In genomic region chr19:2235026-2235395, GRCh38 we compare ENCODE assay signal across 7 cellular contexts. TPM values are rescaled to one million over a fixed set of nuclear protein-coding genes. Genes with fewer than 3 reads are reported as not detected.
DNase-seq lines count a peak whose midpoint lies in the region; ATAC-seq and TF ChIP-seq lines count a peak whose summit lies in the region.

No MANE protein-coding gene starts in this region.

- no peak for TF ChIP-seq CTCF in HL-60 (IDR thresholded peaks at IDR 0.05; ENCODE audit: insufficient read depth, low read length)

- CTCF ChIA-PET in activated CD8-positive, alpha-beta T cell treated with anti-CD3 and anti-CD28 coated beads, Interleukin-2, amount 10 ng/mL, durations not matched to agents 7 days and 5 days (lab: Charles Lee) = interaction anchor here (1.0 to 1.8 kb wide), 6 partner anchors 38 to 241 kb away, joined by 3 to 15 read pairs (median 6); partner anchors contain the start of gene GADD45B

- H3K27me3 ChIP-seq in HL-60 (ENCODE audit: insufficient read depth, poor library complexity, severe bottlenecking) = no peaks in the 10 kb centered on the region

- H3K27ac ChIP-seq in HL-60 (replicated peaks) = peak overlapping the region; percentile 98

- peaks cover 54% of the 10 kb centered on the region for H3K36me3 Mint-ChIP-seq in activated CD8-positive, alpha-beta T cell treated with anti-CD3 and anti-CD28 coated beads, Interleukin-2, amount 10 ng/mL, durations not matched to agents 7 days and 5 days (ENCODE audit: low read depth)
- H3K36me3 Mint-ChIP-seq in stimulated activated memory B cell treated with anti-CD40 and anti-IgM and Interleukin-4, amounts not matched to agents 10 μg/mL and 1 μg/mL and 100 μg/mL, for 72 hours = peaks cover 41% of the 10 kb centered on the region

- H3K27me3 Mint-ChIP-seq in activated CD8-positive, alpha-beta T cell treated with anti-CD3 and anti-CD28 coated beads, Interleukin-2, amount 10 ng/mL, durations not matched to agents 7 days and 5 days (ENCODE audit: low read depth) = no peaks in the 10 kb centered on the region
- no peaks in the 10 kb centered on the region for H3K27me3 Mint-ChIP-seq in stimulated activated memory B cell treated with anti-CD40 and anti-IgM and Interleukin-4, amounts not matched to agents 10 μg/mL and 1 μg/mL and 100 μg/mL, for 72 hours

- H3K4me3 ChIP-seq in HL-60 (replicated peaks; ENCODE audit: insufficient read depth, low read length) = peak overlapping the region; percentile 78
- peak overlapping the region; percentile 91 for H3K4me3 ChIP-seq in iPS-18c (ENCODE audit: insufficient read depth, low read depth, low read length)

- H3K9me3 ChIP-seq in iPS-18c (ENCODE audit: control insufficient read depth, insufficient read depth, low read length) = no peaks in the 10 kb centered on the region

- peak overlapping the region; percentile 90 for H3K27ac Mint-ChIP-seq in activated CD8-positive, alpha-beta T cell treated with anti-CD3 and anti-CD28 coated beads, Interleukin-2, amount 10 ng/mL, durations not matched to agents 7 days and 5 days
- peak overlapping the region; percentile 91 for H3K27ac Mint-ChIP-seq in stimulated activated memory B cell treated with anti-CD40 and anti-IgM and Interleukin-4, amounts not matched to agents 10 μg/mL and 1 μg/mL and 100 μg/mL, for 72 hours

- no peak for ATAC-seq in activated CD8-positive, alpha-beta T cell treated with anti-CD3 and anti-CD28 coated beads, Interleukin-2, amount 10 ng/mL, durations not matched to agents 7 days and 5 days
- no peak for ATAC-seq in stimulated activated memory B cell treated with anti-CD40 and anti-IgM and Interleukin-4, amounts not matched to agents 10 μg/mL and 1 μg/mL and 100 μg/mL, for 72 hours

- no peaks in the 10 kb centered on the region for H3K9me3 Mint-ChIP-seq in activated CD8-positive, alpha-beta T cell treated with anti-CD3 and anti-CD28 coated beads, Interleukin-2, amount 10 ng/mL, durations not matched to agents 7 days and 5 days (ENCODE audit: insufficient read depth)
- no peaks in the 10 kb centered on the region for H3K9me3 Mint-ChIP-seq in stimulated activated memory B cell treated with anti-CD40 and anti-IgM and Interleukin-4, amounts not matched to agents 10 μg/mL and 1 μg/mL and 100 μg/mL, for 72 hours

- POLR2A ChIA-PET in activated CD8-positive, alpha-beta T cell treated with anti-CD3 and anti-CD28 coated beads, Interleukin-2, amount 10 ng/mL, durations not matched to agents 7 days and 5 days (lab: Charles Lee) = interaction anchor here (1.7 to 2.0 kb wide), 2 partner anchors 35 to 38 kb away, joined by 4 to 13 read pairs; no protein-coding TSS in a partner anchor

- peaks cover 48% of the 10 kb centered on the region for H3K4me1 Mint-ChIP-seq in activated CD8-positive, alpha-beta T cell treated with anti-CD3 and anti-CD28 coated beads, Interleukin-2, amount 10 ng/mL, durations not matched to agents 7 days and 5 days (ENCODE audit: low read depth)
- peaks cover 63% of the 10 kb centered on the region for H3K4me1 Mint-ChIP-seq in stimulated activated memory B cell treated with anti-CD40 and anti-IgM and Interleukin-4, amounts not matched to agents 10 μg/mL and 1 μg/mL and 100 μg/mL, for 72 hours

- H3K4me3 Mint-ChIP-seq in activated CD8-positive, alpha-beta T cell treated with anti-CD3 and anti-CD28 coated beads, Interleukin-2, amount 10 ng/mL, durations not matched to agents 7 days and 5 days = peak overlapping the region; percentile 99
- peak overlapping the region; percentile 86 for H3K4me3 Mint-ChIP-seq in stimulated activated memory B cell treated with anti-CD40 and anti-IgM and Interleukin-4, amounts not matched to agents 10 μg/mL and 1 μg/mL and 100 μg/mL, for 72 hours

- DNase-seq in HL-60 (ENCODE audit: low read depth in 1 of 2, low spot score in 1 of 2) = no peak
- DNase-seq in activated CD8-positive, alpha-beta T cell treated with anti-CD3 and anti-CD28 coated beads, Interleukin-2, amount 10 ng/mL, durations not matched to agents 7 days and 5 days = no peak
- DNase-seq in NCI-H1092 (lab: John Stamatoyannopoulos, UW) = no peak
- no peak for DNase-seq in NCI-H2081 (lab: John Stamatoyannopoulos, UW)
- DNase-seq in DMS79 (lab: John Stamatoyannopoulos, UW) = no peak

RNA-seq across cellular contexts. Expression of gene PLEKHJ1, which starts 1.1 kb away (rescaled TPM):
- 10 to 100 TPM; 78.0 to 79.9 TPM for total RNA-seq in activated CD8-positive, alpha-beta T cell treated with anti-CD3 and anti-CD28 coated beads, Interleukin-2, amount 10 ng/mL, durations not matched to agents 7 days and 5 days

RNA-seq across cellular contexts. Expression of gene SF3A2, which starts 1.6 kb away (rescaled TPM):
- total RNA-seq in activated CD8-positive, alpha-beta T cell treated with anti-CD3 and anti-CD28 coated beads, Interleukin-2, amount 10 ng/mL, durations not matched to agents 7 days and 5 days = 100 to 1,000 TPM; 157 to 163 TPM

RNA-seq across cellular contexts. Expression of gene AMH, which starts 14.1 kb away (rescaled TPM):
- total RNA-seq in activated CD8-positive, alpha-beta T cell treated with anti-CD3 and anti-CD28 coated beads, Interleukin-2, amount 10 ng/mL, durations not matched to agents 7 days and 5 days = 10 to 100 TPM; 10.3 to 12.1 TPM

RNA-seq across cellular contexts. Expression of gene JSRP1, which starts 21.2 kb away (rescaled TPM):
- total RNA-seq in activated CD8-positive, alpha-beta T cell treated with anti-CD3 and anti-CD28 coated beads, Interleukin-2, amount 10 ng/mL, durations not matched to agents 7 days and 5 days = not detected

RNA-seq across cellular contexts. Expression of gene PEAK3, which starts 47.0 kb away (rescaled TPM):
- under 1 TPM; 0.16 to 0.34 TPM for total RNA-seq in activated CD8-positive, alpha-beta T cell treated with anti-CD3 and anti-CD28 coated beads, Interleukin-2, amount 10 ng/mL, durations not matched to agents 7 days and 5 days
